ENCODE assay signal across 8 cellular contexts in genomic region chr9:34638138-34638445, GRCh38. TPM values are rescaled to one million over a fixed set of nuclear protein-coding genes. Genes with fewer than 3 reads are reported as not detected.
DNase-seq lines count a peak whose midpoint lies in the region; ATAC-seq and TF ChIP-seq lines count a peak whose summit lies in the region.

No MANE protein-coding gene starts in this region.

- H3K4me1 Mint-ChIP-seq in effector memory CD8-positive, alpha-beta T cell (ENCODE audit: low read depth in 2 of 2), result peaks cover 26 to 28% of the 10 kb centered on the region in 2 donors

- no peaks in the 10 kb centered on the region for H3K9me3 Mint-ChIP-seq in effector memory CD8-positive, alpha-beta T cell

- peak overlapping the region; percentile 63 for H2AFZ ChIP-seq in neural cell (ENCODE audit: low read depth, low read length)

- no peak for TF ChIP-seq EP300 in neural cell (conservative IDR thresholded peaks at IDR 0.05; ENCODE audit: poor library complexity, severe bottlenecking)

- no peaks in the 10 kb centered on the region for H3F3A ChIP-seq in neural cell (ENCODE audit: insufficient read depth, low read length, poor library complexity, severe bottlenecking)

- no peaks in the 10 kb centered on the region for H3K9me2 ChIP-seq in neural cell (ENCODE audit: insufficient read depth, low read length)

- H3K36me3 Mint-ChIP-seq in effector memory CD8-positive, alpha-beta T cell (ENCODE audit: insufficient read depth), result peaks cover 11% of the 10 kb centered on the region

- peak overlapping the region; percentile 89 to 91 for H3K4me3 Mint-ChIP-seq in effector memory CD8-positive, alpha-beta T cell

- no peak for TF ChIP-seq POLR2A in NB4 (IDR thresholded peaks at IDR 0.05; ENCODE audit: extremely low read depth, insufficient read length)

- DNase-seq in NB4 (ENCODE audit: low read depth), result no peak
- DNase-seq in effector memory CD8-positive, alpha-beta T cell, result no peak
- no peak for DNase-seq in NCI-H1694 treated with DMSO at 0.1 percent for 48 hours (lab: John Stamatoyannopoulos, UW)
- no peak for DNase-seq in NCI-H446 treated with DMSO at 0.1 percent for 48 hours (lab: John Stamatoyannopoulos, UW)

- peak overlapping the region; percentile 84 for H3K27ac ChIP-seq in BLaER1
- peak overlapping the region; percentile 68 for H3K27ac ChIP-seq in neural cell (ENCODE audit: low read length)

- TF ChIP-seq CTCF in NB4 (IDR thresholded peaks at IDR 0.05; ENCODE audit: low read depth, low read length) (no peak), neural cell (IDR thresholded peaks at IDR 0.05; ENCODE audit: poor library complexity, severe bottlenecking) (no peak)

- H3K4me1 ChIP-seq in BLaER1, result peaks cover 47% of the 10 kb centered on the region

- H4K20me1 ChIP-seq in BLaER1 (peaks cover 33% of the 10 kb centered on the region), neural cell (ENCODE audit: insufficient read depth) (no peaks in the 10 kb centered on the region)

- no peak for TF ChIP-seq RAD21 in neural cell (conservative IDR thresholded peaks at IDR 0.05)

- peaks cover 6% of the 10 kb centered on the region for H3K79me2 ChIP-seq in neural cell (replicated peaks; ENCODE audit: insufficient read depth, low read length)

- ATAC-seq in effector memory CD8-positive, alpha-beta T cell (replicated peaks), result no peak
- ATAC-seq in HG03378 (IDR thresholded peaks at IDR 0.05; ENCODE audit: unreplicated experiment) (no peak), esophagus mucosa (no peak)

- H3K9ac ChIP-seq in BLaER1 (peak overlapping the region; percentile 87), neural cell (ENCODE audit: low read length) (peak overlapping the region; percentile 75)

- H3K36me3 ChIP-seq in BLaER1, result peaks cover 11% of the 10 kb centered on the region
- no peaks in the 10 kb centered on the region for H3K36me3 ChIP-seq in neural cell (ENCODE audit: insufficient read depth, low read length)

- no peaks in the 10 kb centered on the region for H3K9me3 ChIP-seq in BLaER1
- no peaks in the 10 kb centered on the region for H3K9me3 ChIP-seq in neural cell (ENCODE audit: low read length)

- H3K4me2 ChIP-seq in BLaER1 (peak overlapping the region; percentile 91), neural cell (ENCODE audit: low read length) (peak overlapping the region; percentile 72)

- H3K27me3 Mint-ChIP-seq in effector memory CD8-positive, alpha-beta T cell, result no peaks in the 10 kb centered on the region

- H3K27me3 ChIP-seq in BLaER1, result no peaks in the 10 kb centered on the region
- no peaks in the 10 kb centered on the region for H3K27me3 ChIP-seq in neural cell (ENCODE audit: insufficient read depth, low read depth, low read length)

- H3K4me3 ChIP-seq in BLaER1, result peak overlapping the region; percentile 77
- H3K4me3 ChIP-seq in NB4 (ENCODE audit: low read depth, low read length), result peak overlapping the region; percentile 66
- H3K4me3 ChIP-seq in neural cell (ENCODE audit: low read length), result peak overlapping the region; percentile 93

- peak overlapping the region; percentile 92 to 99 for H3K27ac Mint-ChIP-seq in effector memory CD8-positive, alpha-beta T cell

TF ChIP-seq in neural cell, 6 proteins besides CTCF, POLR2A, EP300 and RAD21:
- no peak for TF ChIP-seq REST (IDR thresholded peaks at IDR 0.05; ENCODE audit: borderline replicate concordance)
- TF ChIP-seq EZH2 (IDR thresholded peaks at IDR 0.05; ENCODE audit: borderline replicate concordance, insufficient read depth, low read length, poor library complexity, severe bottlenecking), result no peak
- TF ChIP-seq SMC3 (conservative IDR thresholded peaks at IDR 0.05; ENCODE audit: poor library complexity), result no peak
TF ChIP-seq in neural cell: peak in this region for 0.

RNA-seq across cellular contexts. Expression of gene SIGMAR1, which starts 0.5 kb away (rescaled TPM):
- 50.2 and 52.5 TPM in 2 replicates for polyA plus RNA-seq in neural cell
- 32.2 and 51.4 TPM in 2 replicates for polyA minus RNA-seq in neural cell
- total RNA-seq in esophagus mucosa, result 56.3 TPM

RNA-seq across cellular contexts. Expression of gene GALT, which starts 8.4 kb away (rescaled TPM):
- 116 and 182 TPM in 2 replicates for polyA plus RNA-seq in neural cell
- 85.3 and 106 TPM in 2 replicates for polyA minus RNA-seq in neural cell
- 14.6 TPM for total RNA-seq in esophagus mucosa

RNA-seq across cellular contexts. Expression of gene ARID3C, which starts 9.2 kb away (rescaled TPM):
- polyA plus RNA-seq in neural cell, result 2.1 and 2.8 TPM in 2 replicates
- not detected in 2 replicates for polyA minus RNA-seq in neural cell
- not detected for total RNA-seq in esophagus mucosa

RNA-seq across cellular contexts. Expression of gene IL11RA, which starts 13.9 kb away (rescaled TPM):
- polyA plus RNA-seq in neural cell, result 59.1 and 98.5 TPM in 2 replicates
- polyA minus RNA-seq in neural cell, result 21.9 and 25.6 TPM in 2 replicates
- total RNA-seq in esophagus mucosa, result 4.0 TPM

RNA-seq across cellular contexts. Expression of gene DCTN3, which starts 17.8 kb away (rescaled TPM):
- polyA plus RNA-seq in neural cell, result 380 and 391 TPM in 2 replicates
- polyA minus RNA-seq in neural cell, result 133 and 140 TPM in 2 replicates
- 120 TPM for total RNA-seq in esophagus mucosa
